Comparison of ENCODE assay signal across 18 cellular contexts in genomic region chr2:186309901-186310300, GRCh38.
DNase-seq lines count a peak whose midpoint lies in the region; ATAC-seq and TF ChIP-seq lines count a peak whose summit lies in the region.
"Had no signal": no experiment of that assay in that cellular context is flagged by ENCODE, and none has a peak within 500 bp of the region (broad histone marks: within the 10 kb centered on the region; RNA-seq: fewer than 3 reads in every experiment).

No MANE protein-coding gene starts in this region.

- TF ChIP-seq CTCF in HFF-Myc (IDR thresholded peaks at IDR 0.05; ENCODE audit: low read depth, low read length, missing control alignments) (no peak), fibroblast of pulmonary artery (IDR thresholded peaks at IDR 0.05; ENCODE audit: low read length, missing control alignments) (no peak)

- no peaks in the 10 kb centered on the region for H3K36me3 ChIP-seq in adipocyte (ENCODE audit: control insufficient read depth, insufficient read depth, low read length, severe bottlenecking)
- H3K36me3 ChIP-seq: SJSA1 had no signal

- no peaks in the 10 kb centered on the region for H3K9me3 ChIP-seq in adipocyte (ENCODE audit: control insufficient read depth, low read length)
- H3K9me3 ChIP-seq: SJSA1 had no signal

- ATAC-seq in GM21619 (IDR thresholded peaks at IDR 0.05; ENCODE audit: unreplicated experiment) = no peak
- ATAC-seq: stimulated activated effector memory CD8-positive, alpha-beta T cell treated with anti-CD3 and anti-CD28 coated beads, Interleukin-12 subunit alpha, Interleukin-12 subunit beta, amount 100 ng/mL, for 72 hours had no signal

- no peak overlapping the region for H3K9ac ChIP-seq in adipocyte (ENCODE audit: low read length)
- H3K9ac ChIP-seq: BLaER1 treated with 17β-estradiol and CSF1 and Interleukin-3, amounts not matched to agents 10 nM and 100 nM had no signal

- H3K27me3 ChIP-seq in adipocyte (replicated peaks; ENCODE audit: control insufficient read depth, insufficient read depth, low read length) = no peaks in the 10 kb centered on the region
- H3K27me3 ChIP-seq: BLaER1 treated with 17β-estradiol and CSF1 and Interleukin-3, amounts not matched to agents 10 nM and 100 nM; SJSA1; tibial nerve had no signal

- H3K4me3 ChIP-seq in HFF-Myc (replicated peaks; ENCODE audit: low read depth, low read length) = no peak overlapping the region
- no peak overlapping the region for H3K4me3 ChIP-seq in adipocyte (ENCODE audit: low read length)
- no peak overlapping the region for H3K4me3 ChIP-seq in fibroblast of pulmonary artery (replicated peaks; ENCODE audit: low read depth, low read length)
- H3K4me3 ChIP-seq: BLaER1 treated with 17β-estradiol and CSF1 and Interleukin-3, amounts not matched to agents 10 nM and 100 nM; SJSA1; tibial nerve had no signal

- no peaks in the 10 kb centered on the region for H3K4me1 ChIP-seq in adipocyte (ENCODE audit: control insufficient read depth, insufficient read depth, low read length)
- H3K4me1 ChIP-seq: BLaER1 treated with 17β-estradiol and CSF1 and Interleukin-3, amounts not matched to agents 10 nM and 100 nM; SJSA1; tibial nerve had no signal

- peak; percentile 30 for DNase-seq in HFF-Myc (ENCODE audit: extremely low read depth, low read depth)
- DNase-seq in adipocyte (ENCODE audit: low read depth) = peak; percentile 66
- DNase-seq in fibroblast of pulmonary artery (ENCODE audit: low read depth) = peak; percentile 77
- DNase-seq in pons (ENCODE audit: low spot score) = peak; percentile 38
- no peak for DNase-seq in SK-N-DZ (ENCODE audit: low spot score)
- DNase-seq in central memory CD4-positive, alpha-beta T cell = no peak
- DNase-seq in NCI-H1092 (lab: John Stamatoyannopoulos, UW) = no peak
- DNase-seq: activated CD4-positive, alpha-beta T cell treated with anti-CD3 and anti-CD28 coated beads, Interleukin-2, amount 50 U/mL, for 4 hours; activated T-cell treated with anti-CD3 and anti-CD28 coated beads, Interleukin-2, amount 50 U/mL, for 1 hour; DMS153; H7; NCI-H187 treated with DMSO at 0.1 percent for 48 hours; NCI-H510A treated with DMSO at 0.1 percent for 48 hours had no signal

Comparison
In these comparisons a context has a peak if more than half of its experiments do, and no peak if none do; other contexts are left out.
1. DNase-seq: peak in HFF-Myc (single experiment), adipocyte (single experiment), fibroblast of pulmonary artery (single experiment) and pons (single experiment); none in SK-N-DZ (single experiment), central memory CD4-positive, alpha-beta T cell (single experiment) and NCI-H1092 (single experiment).